In genomic region chr16:54284931-54285413, GRCh38 we compare ENCODE assay signal across 8 cellular contexts. TPM values are rescaled to one million over a fixed set of nuclear protein-coding genes. Genes with fewer than 3 reads are reported as not detected.
A peak's percentile ranks its signal among the peaks of the same experiment; 100 is the strongest.
DNase-seq lines count a peak whose midpoint lies in the region; ATAC-seq and TF ChIP-seq lines count a peak whose summit lies in the region.

No MANE protein-coding gene starts in this region.

- peak overlapping the region; percentile 89 for H2AFZ ChIP-seq in mammary epithelial cell (ENCODE audit: low read depth, low read length)

- 2% methylated on average over 42 of the region's 42 CpGs for WGBS in HUES64
- 7% methylated on average over 16 of the region's 42 CpGs for WGBS in mammary epithelial cell (ENCODE audit: low coverage, missing lambda C conversion rate)

- dilution Hi-C loops in mammary epithelial cell (cut with HindIII; ENCODE audit: low sequenced_read_pairs) = loop anchor here (25.0 kb wide), 1 partner anchor 652 kb away; the partner anchor contains the start of gene IRX5

- H3K9ac ChIP-seq in HUES64 (ENCODE audit: low read depth, low read length) (no peak overlapping the region), mammary epithelial cell (ENCODE audit: insufficient read depth, low read length) (no peak overlapping the region)

- no TSS peak for BruUV-seq in mammary epithelial cell (replicated peaks; lab: Mats Ljungman, UMichigan)

- intact Hi-C loops in mammary epithelial cell (cut with micrococcal nuclease) = loop anchor here (5.0 to 10.0 kb wide), 4 partner anchors 93 to 1087 kb away; no protein-coding TSS in a partner anchor

- H3K36me3 ChIP-seq in BJ (ENCODE audit: control insufficient read depth, insufficient read depth, low read length) (no peaks in the 10 kb centered on the region; the same call in 1 of the 2 replicates), HUES64 (ENCODE audit: insufficient read depth, low read length) (no peaks in the 10 kb centered on the region), mammary epithelial cell (ENCODE audit: insufficient read depth, low read length) (no peaks in the 10 kb centered on the region)

- H3K4me1 ChIP-seq in HUES64 (ENCODE audit: insufficient read depth, low read length) (peaks cover 16% of the 10 kb centered on the region; the same call in 1 of the 2 replicates), mammary epithelial cell (ENCODE audit: insufficient read depth, low read length) (peaks cover 34% of the 10 kb centered on the region)

- peaks cover 33% of the 10 kb centered on the region for H3K4me1 Mint-ChIP-seq in mesothelial cell of epicardium

- H3K4me3 Mint-ChIP-seq in mesothelial cell of epicardium = peak overlapping the region; percentile 95

- H3K27me3 Mint-ChIP-seq in mesothelial cell of epicardium (ENCODE audit: low read depth) = peaks cover 73% of the 10 kb centered on the region

- peaks cover 25% of the 10 kb centered on the region for H3K79me2 ChIP-seq in mammary epithelial cell (ENCODE audit: insufficient read depth, low read length)

- H4K20me1 ChIP-seq in mammary epithelial cell (ENCODE audit: insufficient read depth, low read length) = no peaks in the 10 kb centered on the region

- H3K9me3 ChIP-seq in HUES64 (ENCODE audit: insufficient read depth, low read depth, low read length) (no peaks in the 10 kb centered on the region), mammary epithelial cell (replicated peaks; ENCODE audit: insufficient read depth, low read length) (no peaks in the 10 kb centered on the region)

- in situ Hi-C loops in mammary epithelial cell (cut with MboI; ENCODE audit: low sequenced_read_pairs in 2 of 2) = loop anchor here (5.0 to 25.0 kb wide), 5 partner anchors 350 to 723 kb away; partner anchors contain the start of gene IRX5 (in 2 of the 2)

- H3K27ac Mint-ChIP-seq in mesothelial cell of epicardium = peak overlapping the region; percentile 96

- TF ChIP-seq CTCF in BJ (IDR thresholded peaks at IDR 0.05; ENCODE audit: insufficient read depth, low read depth, low read length) (no peak), mammary epithelial cell (conservative IDR thresholded peaks at IDR 0.05 in 1 of 2, IDR thresholded peaks at IDR 0.05 in 1 of 2; ENCODE audit: extremely low read depth in 1 of 2, insufficient read depth in 1 of 2, low read depth in 1 of 2, low read length in 2 of 2) (no peak), mesothelial cell of epicardium (IDR thresholded peaks at IDR 0.05; ENCODE audit: unreplicated experiment) (no peak)

- H3K27ac ChIP-seq in HUES64 (ENCODE audit: low read depth, low read length) (no peak overlapping the region), mammary epithelial cell (ENCODE audit: insufficient read depth, low read depth, low read length) (peak overlapping the region; percentile 74)

- POLR2A ChIA-PET in BJ (lab: Charles Lee) = no interaction called here

- H3K9me3 Mint-ChIP-seq in mesothelial cell of epicardium = no peaks in the 10 kb centered on the region

- peak overlapping the region; percentile 88 for H3K4me2 ChIP-seq in mammary epithelial cell (ENCODE audit: insufficient read depth, low read depth, low read length)

- CTCF ChIA-PET in BJ (lab: Yijun Ruan, JAX) = interaction anchor here (0.6 to 1.3 kb wide), 4 partner anchors 10 to 765 kb away, joined by 3 to 4 read pairs (median 4); no protein-coding TSS in a partner anchor
- CTCF ChIA-PET in mammary epithelial cell (lab: Charles Lee; ENCODE audit: low non-redundant PET) = interaction anchor here (0.9 kb wide), 1 partner anchor 511 kb away, joined by 3 read pairs; no protein-coding TSS in a partner anchor

- no peak for ATAC-seq in esophagus mucosa

- DNase-seq in BJ (ENCODE audit: low read depth) (no peak), mammary epithelial cell (peak; percentile 54), mesothelial cell of epicardium (ENCODE audit: low spot score in 2 of 2, unreplicated experiment in 2 of 2) (no peak), NK-92 (lab: John Stamatoyannopoulos, UW; ENCODE audit: unreplicated experiment) (no peak), activated gamma-delta T cell treated with Interleukin-2 at 50 U/mL for 16 hours (no peak)
- DNase-seq in activated CD4-positive, alpha-beta T cell treated with anti-CD3 and anti-CD28 coated beads, Interleukin-2, amount 50 U/mL, for 4 hours = no peak

- no peaks in the 10 kb centered on the region for H3K27me3 ChIP-seq in BJ (ENCODE audit: control insufficient read depth, insufficient read depth, low read length)
- H3K27me3 ChIP-seq in HUES64 (ENCODE audit: insufficient read depth, low read length) = peaks cover 86% of the 10 kb centered on the region
- H3K27me3 ChIP-seq in mammary epithelial cell (ENCODE audit: insufficient read depth, low read length) = no peaks in the 10 kb centered on the region

- peaks cover 13% of the 10 kb centered on the region for H3K36me3 Mint-ChIP-seq in mesothelial cell of epicardium

- peak overlapping the region; percentile 87 for H3K4me3 ChIP-seq in BJ (ENCODE audit: low read depth, low read length)
- H3K4me3 ChIP-seq in HUES64 (ENCODE audit: low read length) = peak overlapping the region; percentile 66
- peak overlapping the region; percentile 66 to 85 (median 66) for H3K4me3 ChIP-seq in mammary epithelial cell (replicated peaks in 1 of 3; ENCODE audit: insufficient read depth in 1 of 3, low read depth in 2 of 3, low read length in 3 of 3)

RNA-seq across cellular contexts. Expression of gene IRX3, which starts 1.6 kb away (rescaled TPM):
- polyA plus RNA-seq in BJ (2011; rRNA removed) (2.2 and 2.3 TPM in 2 replicates), mammary epithelial cell (2.6 TPM)
- 1.1 and 1.4 TPM in 2 replicates for polyA minus RNA-seq in BJ (2011; rRNA and poly(A)+ RNA removed)
- polyA plus RNA-seq in HUES64 (2013, experiment 1 of 2) = 7.0 TPM
- polyA plus RNA-seq in HUES64 (2013, experiment 2 of 2) = 13.9 TPM
- total RNA-seq in mammary epithelial cell (10 to 100 TPM in 1 of 2 donors, 1 to 10 TPM in 1; 7.2 to 15.5 TPM), mesothelial cell of epicardium (40.3 to 45.8 TPM (median 45.2 TPM) in 3 replicates), esophagus mucosa (38.9 TPM)
- polyA minus RNA-seq in mammary epithelial cell = 5.3 TPM
